Comparison of ENCODE assay signal across 1 cellular context in the genomic region with DNA sequence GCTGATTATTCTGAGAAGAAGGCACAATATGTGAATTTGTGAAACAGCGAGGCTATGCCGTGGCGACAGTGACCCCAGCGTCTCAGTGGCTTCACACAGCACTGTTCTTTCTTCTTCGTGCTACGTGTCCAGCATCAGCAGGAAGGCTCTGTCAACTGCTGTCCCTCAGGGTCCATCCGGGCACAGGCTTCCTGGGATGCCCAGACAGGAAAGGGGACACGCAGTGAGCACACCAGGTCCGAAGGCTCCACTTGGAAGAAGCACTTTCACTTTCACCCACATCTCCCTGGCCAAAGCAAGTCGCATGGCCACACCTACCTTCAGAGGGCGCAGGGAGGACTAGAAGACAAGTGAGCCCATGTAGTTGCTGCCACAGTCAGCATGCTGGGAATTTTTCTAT.
A peak's percentile ranks its signal among the peaks of the same experiment; 100 is the strongest.
TF ChIP-seq lines count a peak whose summit lies in the region.

No MANE protein-coding gene starts in this region.

TF ChIP-seq in K562, 482 proteins besides CTCF, POLR2A, EP300 and RAD21 (continued from another document):
- TF ChIP-seq, protein P1, sequence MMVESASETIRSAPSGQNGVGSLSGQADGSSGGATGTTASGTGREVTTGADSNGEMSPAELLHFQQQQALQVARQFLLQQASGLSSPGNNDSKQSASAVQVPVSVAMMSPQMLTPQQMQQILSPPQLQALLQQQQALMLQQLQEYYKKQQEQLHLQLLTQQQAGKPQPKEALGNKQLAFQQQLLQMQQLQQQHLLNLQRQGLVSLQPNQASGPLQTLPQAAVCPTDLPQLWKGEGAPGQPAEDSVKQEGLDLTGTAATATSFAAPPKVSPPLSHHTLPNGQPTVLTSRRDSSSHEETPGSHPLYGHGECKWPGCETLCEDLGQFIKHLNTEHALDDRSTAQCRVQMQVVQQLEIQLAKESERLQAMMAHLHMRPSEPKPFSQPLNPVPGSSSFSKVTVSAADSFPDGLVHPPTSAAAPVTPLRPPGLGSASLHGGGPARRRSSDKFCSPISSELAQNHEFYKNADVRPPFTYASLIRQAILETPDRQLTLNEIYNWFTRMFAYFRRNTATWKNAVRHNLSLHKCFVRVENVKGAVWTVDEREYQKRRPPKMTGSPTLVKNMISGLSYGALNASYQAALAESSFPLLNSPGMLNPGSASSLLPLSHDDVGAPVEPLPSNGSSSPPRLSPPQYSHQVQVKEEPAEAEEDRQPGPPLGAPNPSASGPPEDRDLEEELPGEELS (CRISPR knock-in tag; IDR thresholded peaks at IDR 0.05; ENCODE audit: borderline replicate concordance): no peak
- TF ChIP-seq SREBF1 (IDR thresholded peaks at IDR 0.05; ENCODE audit: borderline replicate concordance, low read depth, low read length): no peak
- TF ChIP-seq, protein P2, sequence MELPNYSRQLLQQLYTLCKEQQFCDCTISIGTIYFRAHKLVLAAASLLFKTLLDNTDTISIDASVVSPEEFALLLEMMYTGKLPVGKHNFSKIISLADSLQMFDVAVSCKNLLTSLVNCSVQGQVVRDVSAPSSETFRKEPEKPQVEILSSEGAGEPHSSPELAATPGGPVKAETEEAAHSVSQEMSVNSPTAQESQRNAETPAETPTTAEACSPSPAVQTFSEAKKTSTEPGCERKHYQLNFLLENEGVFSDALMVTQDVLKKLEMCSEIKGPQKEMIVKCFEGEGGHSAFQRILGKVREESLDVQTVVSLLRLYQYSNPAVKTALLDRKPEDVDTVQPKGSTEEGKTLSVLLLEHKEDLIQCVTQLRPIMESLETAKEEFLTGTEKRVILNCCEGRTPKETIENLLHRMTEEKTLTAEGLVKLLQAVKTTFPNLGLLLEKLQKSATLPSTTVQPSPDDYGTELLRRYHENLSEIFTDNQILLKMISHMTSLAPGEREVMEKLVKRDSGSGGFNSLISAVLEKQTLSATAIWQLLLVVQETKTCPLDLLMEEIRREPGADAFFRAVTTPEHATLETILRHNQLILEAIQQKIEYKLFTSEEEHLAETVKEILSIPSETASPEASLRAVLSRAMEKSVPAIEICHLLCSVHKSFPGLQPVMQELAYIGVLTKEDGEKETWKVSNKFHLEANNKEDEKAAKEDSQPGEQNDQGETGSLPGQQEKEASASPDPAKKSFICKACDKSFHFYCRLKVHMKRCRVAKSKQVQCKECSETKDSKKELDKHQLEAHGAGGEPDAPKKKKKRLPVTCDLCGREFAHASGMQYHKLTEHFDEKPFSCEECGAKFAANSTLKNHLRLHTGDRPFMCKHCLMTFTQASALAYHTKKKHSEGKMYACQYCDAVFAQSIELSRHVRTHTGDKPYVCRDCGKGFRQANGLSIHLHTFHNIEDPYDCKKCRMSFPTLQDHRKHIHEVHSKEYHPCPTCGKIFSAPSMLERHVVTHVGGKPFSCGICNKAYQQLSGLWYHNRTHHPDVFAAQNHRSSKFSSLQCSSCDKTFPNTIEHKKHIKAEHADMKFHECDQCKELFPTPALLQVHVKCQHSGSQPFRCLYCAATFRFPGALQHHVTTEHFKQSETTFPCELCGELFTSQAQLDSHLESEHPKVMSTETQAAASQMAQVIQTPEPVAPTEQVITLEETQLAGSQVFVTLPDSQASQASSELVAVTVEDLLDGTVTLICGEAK (IDR thresholded peaks at IDR 0.05): 0 out of 2 replicates have a peak, but pooled peaks have one; percentile 34
- TF ChIP-seq, protein P2 (CRISPR knock-in tag; IDR thresholded peaks at IDR 0.05): no peak
- TF ChIP-seq, protein P3, sequence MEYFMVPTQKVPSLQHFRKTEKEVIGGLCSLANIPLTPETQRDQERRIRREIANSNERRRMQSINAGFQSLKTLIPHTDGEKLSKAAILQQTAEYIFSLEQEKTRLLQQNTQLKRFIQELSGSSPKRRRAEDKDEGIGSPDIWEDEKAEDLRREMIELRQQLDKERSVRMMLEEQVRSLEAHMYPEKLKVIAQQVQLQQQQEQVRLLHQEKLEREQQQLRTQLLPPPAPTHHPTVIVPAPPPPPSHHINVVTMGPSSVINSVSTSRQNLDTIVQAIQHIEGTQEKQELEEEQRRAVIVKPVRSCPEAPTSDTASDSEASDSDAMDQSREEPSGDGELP (CRISPR knock-in tag; IDR thresholded peaks at IDR 0.05; ENCODE audit: borderline replicate concordance): no peak
- no peak for TF ChIP-seq NELFE (IDR thresholded peaks at IDR 0.05; ENCODE audit: insufficient read depth, insufficient read length)
- TF ChIP-seq, protein P4, sequence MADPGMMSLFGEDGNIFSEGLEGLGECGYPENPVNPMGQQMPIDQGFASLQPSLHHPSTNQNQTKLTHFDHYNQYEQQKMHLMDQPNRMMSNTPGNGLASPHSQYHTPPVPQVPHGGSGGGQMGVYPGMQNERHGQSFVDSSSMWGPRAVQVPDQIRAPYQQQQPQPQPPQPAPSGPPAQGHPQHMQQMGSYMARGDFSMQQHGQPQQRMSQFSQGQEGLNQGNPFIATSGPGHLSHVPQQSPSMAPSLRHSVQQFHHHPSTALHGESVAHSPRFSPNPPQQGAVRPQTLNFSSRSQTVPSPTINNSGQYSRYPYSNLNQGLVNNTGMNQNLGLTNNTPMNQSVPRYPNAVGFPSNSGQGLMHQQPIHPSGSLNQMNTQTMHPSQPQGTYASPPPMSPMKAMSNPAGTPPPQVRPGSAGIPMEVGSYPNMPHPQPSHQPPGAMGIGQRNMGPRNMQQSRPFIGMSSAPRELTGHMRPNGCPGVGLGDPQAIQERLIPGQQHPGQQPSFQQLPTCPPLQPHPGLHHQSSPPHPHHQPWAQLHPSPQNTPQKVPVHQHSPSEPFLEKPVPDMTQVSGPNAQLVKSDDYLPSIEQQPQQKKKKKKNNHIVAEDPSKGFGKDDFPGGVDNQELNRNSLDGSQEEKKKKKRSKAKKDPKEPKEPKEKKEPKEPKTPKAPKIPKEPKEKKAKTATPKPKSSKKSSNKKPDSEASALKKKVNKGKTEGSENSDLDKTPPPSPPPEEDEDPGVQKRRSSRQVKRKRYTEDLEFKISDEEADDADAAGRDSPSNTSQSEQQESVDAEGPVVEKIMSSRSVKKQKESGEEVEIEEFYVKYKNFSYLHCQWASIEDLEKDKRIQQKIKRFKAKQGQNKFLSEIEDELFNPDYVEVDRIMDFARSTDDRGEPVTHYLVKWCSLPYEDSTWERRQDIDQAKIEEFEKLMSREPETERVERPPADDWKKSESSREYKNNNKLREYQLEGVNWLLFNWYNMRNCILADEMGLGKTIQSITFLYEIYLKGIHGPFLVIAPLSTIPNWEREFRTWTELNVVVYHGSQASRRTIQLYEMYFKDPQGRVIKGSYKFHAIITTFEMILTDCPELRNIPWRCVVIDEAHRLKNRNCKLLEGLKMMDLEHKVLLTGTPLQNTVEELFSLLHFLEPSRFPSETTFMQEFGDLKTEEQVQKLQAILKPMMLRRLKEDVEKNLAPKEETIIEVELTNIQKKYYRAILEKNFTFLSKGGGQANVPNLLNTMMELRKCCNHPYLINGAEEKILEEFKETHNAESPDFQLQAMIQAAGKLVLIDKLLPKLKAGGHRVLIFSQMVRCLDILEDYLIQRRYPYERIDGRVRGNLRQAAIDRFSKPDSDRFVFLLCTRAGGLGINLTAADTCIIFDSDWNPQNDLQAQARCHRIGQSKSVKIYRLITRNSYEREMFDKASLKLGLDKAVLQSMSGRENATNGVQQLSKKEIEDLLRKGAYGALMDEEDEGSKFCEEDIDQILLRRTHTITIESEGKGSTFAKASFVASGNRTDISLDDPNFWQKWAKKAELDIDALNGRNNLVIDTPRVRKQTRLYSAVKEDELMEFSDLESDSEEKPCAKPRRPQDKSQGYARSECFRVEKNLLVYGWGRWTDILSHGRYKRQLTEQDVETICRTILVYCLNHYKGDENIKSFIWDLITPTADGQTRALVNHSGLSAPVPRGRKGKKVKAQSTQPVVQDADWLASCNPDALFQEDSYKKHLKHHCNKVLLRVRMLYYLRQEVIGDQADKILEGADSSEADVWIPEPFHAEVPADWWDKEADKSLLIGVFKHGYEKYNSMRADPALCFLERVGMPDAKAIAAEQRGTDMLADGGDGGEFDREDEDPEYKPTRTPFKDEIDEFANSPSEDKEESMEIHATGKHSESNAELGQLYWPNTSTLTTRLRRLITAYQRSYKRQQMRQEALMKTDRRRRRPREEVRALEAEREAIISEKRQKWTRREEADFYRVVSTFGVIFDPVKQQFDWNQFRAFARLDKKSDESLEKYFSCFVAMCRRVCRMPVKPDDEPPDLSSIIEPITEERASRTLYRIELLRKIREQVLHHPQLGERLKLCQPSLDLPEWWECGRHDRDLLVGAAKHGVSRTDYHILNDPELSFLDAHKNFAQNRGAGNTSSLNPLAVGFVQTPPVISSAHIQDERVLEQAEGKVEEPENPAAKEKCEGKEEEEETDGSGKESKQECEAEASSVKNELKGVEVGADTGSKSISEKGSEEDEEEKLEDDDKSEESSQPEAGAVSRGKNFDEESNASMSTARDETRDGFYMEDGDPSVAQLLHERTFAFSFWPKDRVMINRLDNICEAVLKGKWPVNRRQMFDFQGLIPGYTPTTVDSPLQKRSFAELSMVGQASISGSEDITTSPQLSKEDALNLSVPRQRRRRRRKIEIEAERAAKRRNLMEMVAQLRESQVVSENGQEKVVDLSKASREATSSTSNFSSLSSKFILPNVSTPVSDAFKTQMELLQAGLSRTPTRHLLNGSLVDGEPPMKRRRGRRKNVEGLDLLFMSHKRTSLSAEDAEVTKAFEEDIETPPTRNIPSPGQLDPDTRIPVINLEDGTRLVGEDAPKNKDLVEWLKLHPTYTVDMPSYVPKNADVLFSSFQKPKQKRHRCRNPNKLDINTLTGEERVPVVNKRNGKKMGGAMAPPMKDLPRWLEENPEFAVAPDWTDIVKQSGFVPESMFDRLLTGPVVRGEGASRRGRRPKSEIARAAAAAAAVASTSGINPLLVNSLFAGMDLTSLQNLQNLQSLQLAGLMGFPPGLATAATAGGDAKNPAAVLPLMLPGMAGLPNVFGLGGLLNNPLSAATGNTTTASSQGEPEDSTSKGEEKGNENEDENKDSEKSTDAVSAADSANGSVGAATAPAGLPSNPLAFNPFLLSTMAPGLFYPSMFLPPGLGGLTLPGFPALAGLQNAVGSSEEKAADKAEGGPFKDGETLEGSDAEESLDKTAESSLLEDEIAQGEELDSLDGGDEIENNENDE (IDR thresholded peaks at IDR 0.05; ENCODE audit: low read depth, low read length): no peak
- no peak for TF ChIP-seq MTF1 (CRISPR knock-in tag; IDR thresholded peaks at IDR 0.05; ENCODE audit: borderline replicate concordance)
- TF ChIP-seq ZNF133 (CRISPR knock-in tag; IDR thresholded peaks at IDR 0.05): no peak
- TF ChIP-seq TAL1 (IDR thresholded peaks at IDR 0.05): no peak
- peak; percentile 29 for TF ChIP-seq GABPA (tag; conservative IDR thresholded peaks at IDR 0.05; ENCODE audit: low read depth)
